11 cellular contexts compared by ENCODE assay signal in genomic region chr3:37905987-37906674, GRCh38. TPM values are rescaled to one million over a fixed set of nuclear protein-coding genes. Genes with fewer than 3 reads are reported as not detected.
DNase-seq lines count a peak whose midpoint lies in the region; ATAC-seq and TF ChIP-seq lines count a peak whose summit lies in the region.
"Had no signal": no experiment of that assay in that cellular context is flagged by ENCODE, and none has a peak within 500 bp of the region (broad histone marks: within the 10 kb centered on the region; RNA-seq: fewer than 3 reads in every experiment).

No MANE protein-coding gene starts in this region.

- H3K4me3 ChIP-seq in mesodermal cell (ENCODE audit: extremely low read depth, insufficient read depth, low read length, poor library complexity, severe bottlenecking) (no peak overlapping the region), aorta (ENCODE audit: low read length in 2 of 2) (no peak overlapping the region)

- in situ Hi-C loops in GM13976 (cut with MboI; ENCODE audit: low sequenced_read_pairs, unreplicated experiment): no loop called here

- H3K4me1 Mint-ChIP-seq in stimulated activated naive CD8-positive, alpha-beta T cell treated with anti-CD3 and anti-CD28 coated beads, Interleukin-15, amount 100 ng/mL, for 72 hours: peaks cover 57% of the 10 kb centered on the region
- peaks cover 67% of the 10 kb centered on the region for H3K4me1 Mint-ChIP-seq in chondrocyte (ENCODE audit: low read depth)

- DNase-seq in stimulated activated naive CD8-positive, alpha-beta T cell treated with anti-CD3 and anti-CD28 coated beads, Interleukin-15, amount 100 ng/mL, for 72 hours: no peak
- no peak for DNase-seq in stimulated activated naive CD8-positive, alpha-beta T cell treated with anti-CD3 and anti-CD28 coated beads, Interleukin-15, Interleukin-2, amounts not matched to agents 100 U/mL and 50 U/mL, for 24 hours
- DNase-seq in chondrocyte (ENCODE audit: low spot score): no peak
- DNase-seq in aorta: no peak
- DNase-seq in GM13976 (ENCODE audit: low spot score): no peak
- no peak for DNase-seq in NCI-H2107 treated with DMSO at 0.1 percent for 48 hours (lab: John Stamatoyannopoulos, UW; ENCODE audit: unreplicated experiment)
- no peak for DNase-seq in AML-193 (lab: John Stamatoyannopoulos, UW)
- DNase-seq: amniotic stem cell had no signal

- peaks cover 36% of the 10 kb centered on the region for H3K27me3 Mint-ChIP-seq in stimulated activated naive CD8-positive, alpha-beta T cell treated with anti-CD3 and anti-CD28 coated beads, Interleukin-15, amount 100 ng/mL, for 72 hours
- no peaks in the 10 kb centered on the region for H3K27me3 Mint-ChIP-seq in chondrocyte (ENCODE audit: low read depth)

- no peaks in the 10 kb centered on the region for H3K9me3 Mint-ChIP-seq in stimulated activated naive CD8-positive, alpha-beta T cell treated with anti-CD3 and anti-CD28 coated beads, Interleukin-15, amount 100 ng/mL, for 72 hours
- H3K9me3 Mint-ChIP-seq in chondrocyte (ENCODE audit: low read depth): no peaks in the 10 kb centered on the region

- H3K4me3 Mint-ChIP-seq in stimulated activated naive CD8-positive, alpha-beta T cell treated with anti-CD3 and anti-CD28 coated beads, Interleukin-15, amount 100 ng/mL, for 72 hours: peak overlapping the region; percentile 52 to 53
- peak overlapping the region; percentile 35 for H3K4me3 Mint-ChIP-seq in chondrocyte (ENCODE audit: unreplicated experiment)

- H3K27ac Mint-ChIP-seq in stimulated activated naive CD8-positive, alpha-beta T cell treated with anti-CD3 and anti-CD28 coated beads, Interleukin-15, amount 100 ng/mL, for 72 hours: peak overlapping the region; percentile 51 to 78
- peak overlapping the region; percentile 97 for H3K27ac Mint-ChIP-seq in chondrocyte (ENCODE audit: unreplicated experiment)

- peaks cover 64% of the 10 kb centered on the region for H3K4me1 ChIP-seq in mesodermal cell (ENCODE audit: control insufficient read depth, insufficient read depth, low read length, poor library complexity, severe bottlenecking)
- H3K4me1 ChIP-seq in aorta (ENCODE audit: control insufficient read depth in 1 of 2, insufficient read depth in 2 of 2, low read length in 2 of 2): peaks cover 17 to 19% of the 10 kb centered on the region in 2 donors

- H3K36me3 ChIP-seq in mesodermal cell (ENCODE audit: control insufficient read depth, insufficient read depth, low read length) (peaks cover 13% of the 10 kb centered on the region), aorta (ENCODE audit: control insufficient read depth in 1 of 2, insufficient read depth in 2 of 2, low read length in 1 of 2) (no peaks in the 10 kb centered on the region)

- H3K9me3 ChIP-seq in mesodermal cell (ENCODE audit: control insufficient read depth, low read length) (peaks cover 14% of the 10 kb centered on the region), aorta (ENCODE audit: control insufficient read depth, low read length) (no peaks in the 10 kb centered on the region)

- 80 to 84% methylated on average over 6 to 7 of the region's 8 CpGs for WGBS in mesodermal cell (ENCODE audit: insufficient coverage in 2 of 2), 2 experiments
- WGBS in aorta, 2 donors: 51 to 54% methylated on average over 8 of the region's 8 CpGs

- no peaks in the 10 kb centered on the region for H3K27me3 ChIP-seq in aorta (ENCODE audit: control insufficient read depth in 1 of 2, insufficient read depth in 2 of 2, low read length in 1 of 2)

- intact Hi-C loops in aorta (cut with DNase I): no loop called here

- ATAC-seq in stimulated activated naive CD8-positive, alpha-beta T cell treated with anti-CD3 and anti-CD28 coated beads, Interleukin-15, amount 100 ng/mL, for 72 hours: no peak
- ATAC-seq in stimulated activated naive CD8-positive, alpha-beta T cell treated with anti-CD3 and anti-CD28 coated beads, Interleukin-15, Interleukin-2, amounts not matched to agents 100 U/mL and 50 U/mL, for 24 hours: no peak
- ATAC-seq in aorta (ENCODE audit: low FRiP score): peak; percentile 39

- TF ChIP-seq CTCF in chondrocyte (IDR thresholded peaks at IDR 0.05): no peak
- no peak for TF ChIP-seq CTCF in GM13976 (IDR thresholded peaks at IDR 0.05; ENCODE audit: borderline replicate concordance, control extremely low read depth, extremely low read depth, insufficient read depth, missing control alignments)

- H3K27ac ChIP-seq in mesodermal cell (ENCODE audit: low read depth, low read length, severe bottlenecking): peak overlapping the region; percentile 71
- H3K27ac ChIP-seq in aorta (ENCODE audit: low read depth in 1 of 2, low read length in 2 of 2): peak overlapping the region; percentile 6 to 92
- H3K27ac ChIP-seq: C4-2B, parathyroid adenoma had no signal

- H3K36me3 Mint-ChIP-seq in chondrocyte (ENCODE audit: low read depth): no peaks in the 10 kb centered on the region

RNA-seq across cellular contexts. Expression of gene CTDSPL, which starts 44.5 kb away (rescaled TPM):
- total RNA-seq in chondrocyte: 29.6 to 43.5 TPM (median 41.5 TPM) in 3 replicates
- polyA plus RNA-seq in mesodermal cell (2013, experiment 1 of 2): 48.7 TPM
- polyA plus RNA-seq in mesodermal cell (2013, experiment 2 of 2): 42.6 TPM
- 10 to 100 TPM; 45.3 to 48.0 TPM for total RNA-seq in aorta
- polyA plus RNA-seq in aorta: 10 to 100 TPM; 21.3 to 25.4 TPM
